Comparison of ENCODE assay signal across 9 cellular contexts in the genomic region with DNA sequence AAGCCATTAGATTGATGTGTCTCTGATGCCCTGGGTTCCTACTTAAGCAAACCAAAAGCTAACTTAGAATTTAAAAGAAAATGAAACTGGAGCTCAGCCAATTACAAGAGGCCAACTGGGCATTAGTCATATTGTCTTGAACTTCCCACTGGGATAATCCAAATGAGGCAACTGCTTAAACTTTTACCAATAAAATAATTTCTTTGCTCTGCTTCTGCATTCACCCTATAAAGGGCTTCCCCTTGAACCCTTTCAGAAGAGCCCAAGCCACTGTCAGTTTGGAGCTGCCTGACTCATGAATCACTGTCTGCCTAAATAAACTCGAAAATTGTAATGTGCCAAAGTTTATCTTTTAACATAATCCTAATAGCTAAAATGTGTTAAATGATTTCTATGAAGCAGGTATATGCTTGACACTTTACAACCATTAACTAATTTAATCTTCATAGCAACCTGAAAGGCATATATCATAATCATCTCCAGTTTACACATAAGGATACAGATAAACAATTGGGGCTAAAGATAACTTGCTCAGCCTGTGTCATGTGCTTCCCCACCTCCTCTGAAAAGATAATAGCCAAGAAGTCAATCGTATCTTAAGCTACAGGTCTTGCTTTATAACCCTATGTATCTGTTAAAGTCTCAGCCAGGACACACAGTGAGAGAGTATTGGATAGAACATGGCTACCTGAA. TPM values are rescaled to one million over a fixed set of nuclear protein-coding genes. Genes with fewer than 3 reads are reported as not detected.
DNase-seq lines count a peak whose midpoint lies in the region; ATAC-seq and TF ChIP-seq lines count a peak whose summit lies in the region.
"Had no signal": no experiment of that assay in that cellular context is flagged by ENCODE, and none has a peak within 500 bp of the region (broad histone marks: within the 10 kb centered on the region; RNA-seq: fewer than 3 reads in every experiment).

No MANE protein-coding gene starts in this region.

- H3K9me3 Mint-ChIP-seq in activated naive CD8-positive, alpha-beta T cell treated with anti-CD3 and anti-CD28 coated beads, Interleukin-2, amount 10 ng/mL, durations not matched to agents 7 days and 5 days: peaks cover 11% of the 10 kb centered on the region
- peaks cover 11% of the 10 kb centered on the region for H3K9me3 Mint-ChIP-seq in natural killer cell treated with Interleukin-12 subunit alpha and Interleukin-12 subunit beta and Interleukin-15 and Interleukin-18, amount 100 ng/mL, for 72 hours

- H3K27ac Mint-ChIP-seq in activated naive CD8-positive, alpha-beta T cell treated with anti-CD3 and anti-CD28 coated beads, Interleukin-2, amount 10 ng/mL, durations not matched to agents 7 days and 5 days: peak overlapping the region; percentile 94
- peak overlapping the region; percentile 76 to 90 for H3K27ac Mint-ChIP-seq in natural killer cell treated with Interleukin-12 subunit alpha and Interleukin-12 subunit beta and Interleukin-15 and Interleukin-18, amount 100 ng/mL, for 72 hours

- H3K4me1 Mint-ChIP-seq in activated naive CD8-positive, alpha-beta T cell treated with anti-CD3 and anti-CD28 coated beads, Interleukin-2, amount 10 ng/mL, durations not matched to agents 7 days and 5 days: peaks cover 10% of the 10 kb centered on the region
- H3K4me1 Mint-ChIP-seq in natural killer cell treated with Interleukin-12 subunit alpha and Interleukin-12 subunit beta and Interleukin-15 and Interleukin-18, amount 100 ng/mL, for 72 hours (ENCODE audit: low read depth in 2 of 2): peaks cover 12 to 14% of the 10 kb centered on the region in 2 donors

- in situ Hi-C loops in HAP-1 (cut with MboI; ENCODE audit: low sequenced_read_pairs): loop anchor here (10.0 kb wide), 1 partner anchor 213 kb away; no protein-coding TSS in a partner anchor

- H3K4me1 ChIP-seq in HAP-1: no peaks in the 10 kb centered on the region

- POLR2A ChIA-PET in activated naive CD8-positive, alpha-beta T cell treated with anti-CD3 and anti-CD28 coated beads, Interleukin-2, amount 10 ng/mL, durations not matched to agents 7 days and 5 days (lab: Charles Lee): interaction anchor here (1.1 to 2.1 kb wide), 3 partner anchors 9 to 76 kb away, joined by 7 to 20 read pairs (median 14); a partner anchor contains a TSS

- peaks cover 8% of the 10 kb centered on the region for H3K36me3 Mint-ChIP-seq in activated naive CD8-positive, alpha-beta T cell treated with anti-CD3 and anti-CD28 coated beads, Interleukin-2, amount 10 ng/mL, durations not matched to agents 7 days and 5 days
- H3K36me3 Mint-ChIP-seq in natural killer cell treated with Interleukin-12 subunit alpha and Interleukin-12 subunit beta and Interleukin-15 and Interleukin-18, amount 100 ng/mL, for 72 hours: peaks cover 10% of the 10 kb centered on the region

- peak; percentile 7 for ATAC-seq in HG03175 (IDR thresholded peaks at IDR 0.05; ENCODE audit: unreplicated experiment)
- peak; percentile 11 for ATAC-seq in activated naive CD8-positive, alpha-beta T cell treated with anti-CD3 and anti-CD28 coated beads, Interleukin-2, amount 10 ng/mL, durations not matched to agents 7 days and 5 days (ENCODE audit: low read depth)
- peak in 1 of 2 donors; percentile 2 for ATAC-seq in natural killer cell treated with Interleukin-12 subunit alpha and Interleukin-12 subunit beta and Interleukin-15 and Interleukin-18, amount 100 ng/mL, for 72 hours
- ATAC-seq in GM18505 (IDR thresholded peaks at IDR 0.05; ENCODE audit: unreplicated experiment): no peak

- no peaks in the 10 kb centered on the region for H3K36me3 ChIP-seq in HAP-1 (replicated peaks)
- H3K36me3 ChIP-seq: neutrophil had no signal

- no peak for TF ChIP-seq POLR2A in GM18505 (IDR thresholded peaks at IDR 0.05; ENCODE audit: borderline replicate concordance, extremely low read depth, insufficient read depth, insufficient read length)

- DNase-seq in DMS 273 (lab: John Stamatoyannopoulos, UW; ENCODE audit: unreplicated experiment): peak; percentile 20
- no peak for DNase-seq in DMS 273 treated with DMSO at 0.1 percent for 48 hours (lab: John Stamatoyannopoulos, UW)
- DNase-seq in activated naive CD8-positive, alpha-beta T cell treated with anti-CD3 and anti-CD28 coated beads, Interleukin-2, amount 10 ng/mL, durations not matched to agents 7 days and 5 days: no peak
- DNase-seq in natural killer cell treated with Interleukin-12 subunit alpha and Interleukin-12 subunit beta and Interleukin-15 and Interleukin-18, amount 100 ng/mL, for 72 hours (ENCODE audit: low spot score): no peak
- DNase-seq in HAP-1 (ENCODE audit: low spot score in 2 of 2): no peak
- DNase-seq in germinal center (ENCODE audit: low spot score): no peak

- no peaks in the 10 kb centered on the region; the same call in 1 of the 2 replicates for H3K9me3 ChIP-seq in HAP-1
- H3K9me3 ChIP-seq: neutrophil had no signal

- H3K4me3 Mint-ChIP-seq in activated naive CD8-positive, alpha-beta T cell treated with anti-CD3 and anti-CD28 coated beads, Interleukin-2, amount 10 ng/mL, durations not matched to agents 7 days and 5 days: peak overlapping the region; percentile 16
- H3K4me3 Mint-ChIP-seq in natural killer cell treated with Interleukin-12 subunit alpha and Interleukin-12 subunit beta and Interleukin-15 and Interleukin-18, amount 100 ng/mL, for 72 hours: peak overlapping the region; percentile 46

- no peaks in the 10 kb centered on the region for H3K27me3 ChIP-seq in HAP-1 (ENCODE audit: low read depth)
- H3K27me3 ChIP-seq: neutrophil had no signal

- H3K27me3 Mint-ChIP-seq in activated naive CD8-positive, alpha-beta T cell treated with anti-CD3 and anti-CD28 coated beads, Interleukin-2, amount 10 ng/mL, durations not matched to agents 7 days and 5 days: peaks cover 4% of the 10 kb centered on the region
- H3K27me3 Mint-ChIP-seq in natural killer cell treated with Interleukin-12 subunit alpha and Interleukin-12 subunit beta and Interleukin-15 and Interleukin-18, amount 100 ng/mL, for 72 hours: no peaks in the 10 kb centered on the region

- H3K4me3 ChIP-seq in HAP-1: no peak overlapping the region

RNA-seq across cellular contexts. Expression of a gene that starts 11.5 kb away (rescaled TPM):
- total RNA-seq in activated naive CD8-positive, alpha-beta T cell treated with anti-CD3 and anti-CD28 coated beads, Interleukin-2, amount 10 ng/mL, durations not matched to agents 7 days and 5 days: 1 to 10 TPM; 1.0 to 1.2 TPM
- under 1 TPM in 1 of 2 donors, not detected in 1; 0.21 TPM for total RNA-seq in natural killer cell treated with Interleukin-12 subunit alpha and Interleukin-12 subunit beta and Interleukin-15 and Interleukin-18, amount 100 ng/mL, for 72 hours

RNA-seq across cellular contexts. Expression of a gene that starts 15.2 kb away (rescaled TPM):
- total RNA-seq in activated naive CD8-positive, alpha-beta T cell treated with anti-CD3 and anti-CD28 coated beads, Interleukin-2, amount 10 ng/mL, durations not matched to agents 7 days and 5 days: 1 to 10 TPM; 4.2 to 5.0 TPM
- 1 to 10 TPM in 1 of 2 donors, under 1 TPM in 1; 0.98 to 5.5 TPM for total RNA-seq in natural killer cell treated with Interleukin-12 subunit alpha and Interleukin-12 subunit beta and Interleukin-15 and Interleukin-18, amount 100 ng/mL, for 72 hours

RNA-seq across cellular contexts. Expression of a gene that starts 51.4 kb away (rescaled TPM):
- total RNA-seq in activated naive CD8-positive, alpha-beta T cell treated with anti-CD3 and anti-CD28 coated beads, Interleukin-2, amount 10 ng/mL, durations not matched to agents 7 days and 5 days: not detected
- total RNA-seq in natural killer cell treated with Interleukin-12 subunit alpha and Interleukin-12 subunit beta and Interleukin-15 and Interleukin-18, amount 100 ng/mL, for 72 hours: 1 to 10 TPM; 1.4 to 1.9 TPM
